ENCODE assay signal across 10 cellular contexts in genomic region chr12:571795-572531, GRCh38.
DNase-seq lines count a peak whose midpoint lies in the region; ATAC-seq and TF ChIP-seq lines count a peak whose summit lies in the region.
"Had no signal": no experiment of that assay in that cellular context is flagged by ENCODE, and none has a peak within 500 bp of the region (broad histone marks: within the 10 kb centered on the region; RNA-seq: fewer than 3 reads in every experiment).

No MANE protein-coding gene starts in this region.

- TF ChIP-seq CTCF in ascending aorta (IDR thresholded peaks at IDR 0.05) = no peak
- no peak for TF ChIP-seq CTCF in thoracic aorta (IDR thresholded peaks at IDR 0.05)

- peak overlapping the region; percentile 13 for H3K4me3 Mint-ChIP-seq in activated CD4-positive, alpha-beta T cell treated with anti-CD3 and anti-CD28 coated beads, Interleukin-2, amount 10 ng/mL, durations not matched to agents 24 days and 14 days
- H3K4me3 Mint-ChIP-seq in CD4-positive, alpha-beta memory T cell = peak overlapping the region in 3 of 8 donors; percentile 5 to 35 (median 11)

- no peaks in the 10 kb centered on the region for H3K9me3 Mint-ChIP-seq in activated CD4-positive, alpha-beta T cell treated with anti-CD3 and anti-CD28 coated beads, Interleukin-2, amount 10 ng/mL, durations not matched to agents 24 days and 14 days
- peaks cover 0 to 2% (median 0%) of the 10 kb centered on the region in 8 donors for H3K9me3 Mint-ChIP-seq in CD4-positive, alpha-beta memory T cell

- H3K36me3 Mint-ChIP-seq in activated CD4-positive, alpha-beta T cell treated with anti-CD3 and anti-CD28 coated beads, Interleukin-2, amount 10 ng/mL, durations not matched to agents 24 days and 14 days (ENCODE audit: low read depth) = peaks cover 8% of the 10 kb centered on the region
- H3K36me3 Mint-ChIP-seq in CD4-positive, alpha-beta memory T cell = no peaks in the 10 kb centered on the region

- H3K27me3 ChIP-seq in ascending aorta (no peaks in the 10 kb centered on the region), layer of hippocampus (ENCODE audit: control insufficient read depth, insufficient read depth, low read length) (no peaks in the 10 kb centered on the region), thoracic aorta (replicated peaks; ENCODE audit: insufficient read depth) (no peaks in the 10 kb centered on the region)
- no peaks in the 10 kb centered on the region for H3K27me3 ChIP-seq in CD4-positive, alpha-beta memory T cell (ENCODE audit: insufficient read depth, low read length)

- H3K4me3 ChIP-seq in ascending aorta (peak overlapping the region in 1 of 2 donors; percentile 68), thoracic aorta (peak overlapping the region; percentile 86)
- H3K4me3 ChIP-seq in CD4-positive, alpha-beta memory T cell (ENCODE audit: low read length in 2 of 2) = no peak overlapping the region

- CTCF ChIA-PET in CD4-positive, alpha-beta memory T cell (lab: Charles Lee; ENCODE audit: partially characterized antibody) = interaction anchor here (0.8 to 12.7 kb wide), 6 partner anchors 179 to 521 kb away, joined by 3 to 219 read pairs (median 9); partner anchors contain the start of genes RAD52 and WNK1

- ATAC-seq in thoracic aorta (ENCODE audit: insufficient number of reproducible peaks, low FRiP score, low read depth) = no peak

- peak overlapping the region; percentile 93 to 97 for H3K27ac ChIP-seq in ascending aorta
- H3K27ac ChIP-seq in layer of hippocampus (ENCODE audit: low read depth, low read length) = peak overlapping the region; percentile 83
- peak overlapping the region; percentile 97 to 98 for H3K27ac ChIP-seq in thoracic aorta
- H3K27ac ChIP-seq in CD4-positive, alpha-beta memory T cell (ENCODE audit: low read depth, low read length) = no peak overlapping the region

- intact Hi-C loops in activated CD4-positive, alpha-beta T cell treated with anti-CD3 and anti-CD28 coated beads, Interleukin-2, amount 10 ng/mL, durations not matched to agents 24 days and 14 days (cut with micrococcal nuclease) = loop anchor here (10.0 kb wide), 1 partner anchor 523 kb away; no protein-coding TSS in a partner anchor
- intact Hi-C loops in ascending aorta (cut with DNase I) = loop anchor here (1.0 kb wide), 1 partner anchor 180 kb away; the partner anchor contains the start of gene WNK1
- intact Hi-C loops in CD4-positive, alpha-beta memory T cell (cut with micrococcal nuclease) = no loop called here

- POLR2A ChIA-PET in CD4-positive, alpha-beta memory T cell (lab: Charles Lee; ENCODE audit: partially characterized antibody) = interaction anchor here (1.0 kb wide), 1 partner anchor 181 kb away, joined by 3 read pairs; no protein-coding TSS in a partner anchor

- no peaks in the 10 kb centered on the region for H3K27me3 Mint-ChIP-seq in activated CD4-positive, alpha-beta T cell treated with anti-CD3 and anti-CD28 coated beads, Interleukin-2, amount 10 ng/mL, durations not matched to agents 24 days and 14 days
- H3K27me3 Mint-ChIP-seq in CD4-positive, alpha-beta memory T cell = no peaks in the 10 kb centered on the region

- H3K4me1 ChIP-seq in ascending aorta (peaks cover 15 to 38% of the 10 kb centered on the region in 2 donors), thoracic aorta (ENCODE audit: control insufficient read depth in 1 of 2, low read depth in 2 of 2) (peaks cover 16 to 41% of the 10 kb centered on the region in 2 donors)
- peaks cover 37% of the 10 kb centered on the region for H3K4me1 ChIP-seq in CD4-positive, alpha-beta memory T cell (ENCODE audit: insufficient read depth, low read length)

- no peaks in the 10 kb centered on the region for H3K9me3 ChIP-seq in ascending aorta
- no peaks in the 10 kb centered on the region for H3K9me3 ChIP-seq in thoracic aorta
- no peaks in the 10 kb centered on the region for H3K9me3 ChIP-seq in CD4-positive, alpha-beta memory T cell (ENCODE audit: control insufficient read depth in 1 of 2, low read length in 2 of 2)

- H3K27ac Mint-ChIP-seq in activated CD4-positive, alpha-beta T cell treated with anti-CD3 and anti-CD28 coated beads, Interleukin-2, amount 10 ng/mL, durations not matched to agents 24 days and 14 days = peak overlapping the region; percentile 54
- H3K27ac Mint-ChIP-seq in CD4-positive, alpha-beta memory T cell = peak overlapping the region in 2 of 7 donors; percentile 13 to 41

- H3K4me1 Mint-ChIP-seq in activated CD4-positive, alpha-beta T cell treated with anti-CD3 and anti-CD28 coated beads, Interleukin-2, amount 10 ng/mL, durations not matched to agents 24 days and 14 days = peaks cover 49% of the 10 kb centered on the region
- peaks cover 22 to 45% (median 34%) of the 10 kb centered on the region in 4 donors for H3K4me1 Mint-ChIP-seq in CD4-positive, alpha-beta memory T cell

- H3K36me3 ChIP-seq in ascending aorta (no peaks in the 10 kb centered on the region), thoracic aorta (no peaks in the 10 kb centered on the region)
- no peaks in the 10 kb centered on the region for H3K36me3 ChIP-seq in CD4-positive, alpha-beta memory T cell (ENCODE audit: insufficient read depth, low read length)

- DNase-seq in activated CD4-positive, alpha-beta T cell treated with anti-CD3 and anti-CD28 coated beads, Interleukin-2, amount 10 ng/mL, durations not matched to agents 24 days and 14 days = no peak
- no peak for DNase-seq in activated CD4-positive, alpha-beta T cell treated with anti-CD3 and anti-CD28 coated beads, Interleukin-2, amount 50 U/mL, for 1 hour
- DNase-seq in ascending aorta (ENCODE audit: low spot score in 2 of 2) (peak in 1 of 2 donors; percentile 75), thoracic aorta (ENCODE audit: low spot score) (no peak), NCI-H345 treated with DMSO at 0.1 percent for 48 hours (lab: John Stamatoyannopoulos, UW; ENCODE audit: unreplicated experiment) (no peak), ecto neural progenitor cell (ENCODE audit: low spot score) (no peak)
- DNase-seq in CD4-positive, alpha-beta memory T cell = no peak
- DNase-seq: activated CD4-positive, alpha-beta T cell treated with anti-CD3 and anti-CD28 coated beads, Interleukin-2, amount 50 U/mL, for 48 hours; NCI-H2171 treated with DMSO at 0.1 percent for 48 hours had no signal
